In genomic region chr19:57389730-57390598, GRCh38 we compare ENCODE assay signal across 8 cellular contexts. TPM values are rescaled to one million over a fixed set of nuclear protein-coding genes. Genes with fewer than 3 reads are reported as not detected.
DNase-seq lines count a peak whose midpoint lies in the region; ATAC-seq and TF ChIP-seq lines count a peak whose summit lies in the region.

Gene ZNF548, plus strand, starts transcription at chr19:57389854. Its CDS starts 246 bp downstream, at chr19:57390100.

- peak within 1 kb of the TSS; percentile 91 for H3K4me3 Mint-ChIP-seq in activated CD4-positive, alpha-beta T cell treated with anti-CD3 and anti-CD28 coated beads, Interleukin-2, amount 10 ng/mL, durations not matched to agents 7 days and 5 days

- H3K9me3 Mint-ChIP-seq in activated CD4-positive, alpha-beta T cell treated with anti-CD3 and anti-CD28 coated beads, Interleukin-2, amount 10 ng/mL, durations not matched to agents 7 days and 5 days, result peaks cover 38% of the 10 kb centered on the region

- H3K27ac Mint-ChIP-seq in activated CD4-positive, alpha-beta T cell treated with anti-CD3 and anti-CD28 coated beads, Interleukin-2, amount 10 ng/mL, durations not matched to agents 7 days and 5 days, result peak within 1 kb of the TSS; percentile 93

- ATAC-seq in GM19324 (IDR thresholded peaks at IDR 0.05; ENCODE audit: low FRiP score, unreplicated experiment) (peak; percentile 99), HG03469 (IDR thresholded peaks at IDR 0.05; ENCODE audit: unreplicated experiment) (peak; percentile 96)

- H3K4me1 Mint-ChIP-seq in activated CD4-positive, alpha-beta T cell treated with anti-CD3 and anti-CD28 coated beads, Interleukin-2, amount 10 ng/mL, durations not matched to agents 7 days and 5 days, result peaks cover 40% of the 10 kb centered on the region

- peak within 1 kb of the TSS; percentile 89 for H3K4me3 ChIP-seq in coronary artery

- CTCF ChIA-PET in activated CD4-positive, alpha-beta T cell treated with anti-CD3 and anti-CD28 coated beads, Interleukin-2, amount 10 ng/mL, durations not matched to agents 7 days and 5 days (lab: Charles Lee), result interaction anchor here (0.9 to 1.9 kb wide), 3 partner anchors 27 to 35 kb away, joined by 4 to 5 read pairs (median 5); partner anchors contain the start of genes TRAPPC2B and ZNF547

- H3K36me3 Mint-ChIP-seq in activated CD4-positive, alpha-beta T cell treated with anti-CD3 and anti-CD28 coated beads, Interleukin-2, amount 10 ng/mL, durations not matched to agents 7 days and 5 days (ENCODE audit: low read depth), result peaks cover 60% of the 10 kb centered on the region

- peak within 1 kb of the TSS; percentile 94 to 95 for H3K27ac ChIP-seq in coronary artery

- DNase-seq in C1 segment of cervical spinal cord (lab: John Stamatoyannopoulos, UW) (peak; percentile 62 to 99 (median 94)), NCI-H69 (lab: John Stamatoyannopoulos, UW) (peak; percentile 99), coronary artery (ENCODE audit: low spot score) (peak; percentile 100), left kidney (ENCODE audit: low read depth, low spot score) (peak; percentile 99)
- DNase-seq in activated CD4-positive, alpha-beta T cell treated with anti-CD3 and anti-CD28 coated beads, Interleukin-2, amount 10 ng/mL, durations not matched to agents 7 days and 5 days, result peak; percentile 96
- peak; percentile 93 to 98 for DNase-seq in stimulated activated CD4-positive, alpha-beta T cell treated with anti-CD3 and anti-CD28 coated beads, Interleukin-2, amount 100 ng/mL, for 24 hours

- H3K27me3 Mint-ChIP-seq in activated CD4-positive, alpha-beta T cell treated with anti-CD3 and anti-CD28 coated beads, Interleukin-2, amount 10 ng/mL, durations not matched to agents 7 days and 5 days, result no peaks in the 10 kb centered on the region

- POLR2A ChIA-PET in activated CD4-positive, alpha-beta T cell treated with anti-CD3 and anti-CD28 coated beads, Interleukin-2, amount 10 ng/mL, durations not matched to agents 7 days and 5 days (lab: Charles Lee), result interaction anchor here (0.5 kb wide), 1 partner anchor 199 kb away, joined by 4 read pairs; the partner anchor contains the start of gene ZNF264

- TF ChIP-seq CTCF in coronary artery (IDR thresholded peaks at IDR 0.05), result no peak

RNA-seq across cellular contexts. Expression of gene ZNF548, which starts in this region (rescaled TPM):
- total RNA-seq in activated CD4-positive, alpha-beta T cell treated with anti-CD3 and anti-CD28 coated beads, Interleukin-2, amount 10 ng/mL, durations not matched to agents 7 days and 5 days, result 10 to 100 TPM; 29.1 to 31.8 TPM

Comparison
In these comparisons a context has a peak if more than half of its experiments do, and no peak if none do; other contexts are left out.
1. Peak in every context shown above with its lines: DNase-seq, ATAC-seq, H3K4me3 ChIP-seq and H3K27ac ChIP-seq.